Comparison of ENCODE assay signal across 30 cellular contexts in genomic region chr2:200873561-200873960, GRCh38.
"Had no signal": no experiment of that assay in that cellular context is flagged by ENCODE, and none has a peak within 500 bp of the region (broad histone marks: within the 10 kb centered on the region; RNA-seq: fewer than 3 reads in every experiment).

No MANE protein-coding gene starts in this region.

- H3K27ac ChIP-seq: brain microvascular endothelial cell, coronary artery, dorsolateral prefrontal cortex, esophagus muscularis mucosa, foreskin keratinocyte, gastrocnemius medialis, heart left ventricle had no signal

- H3K4me1 ChIP-seq: esophagus muscularis mucosa, foreskin keratinocyte, gastrocnemius medialis had no signal

- H3K4me3 ChIP-seq: coronary artery, dorsolateral prefrontal cortex, esophagus muscularis mucosa, gastrocnemius medialis, heart left ventricle had no signal

- ATAC-seq: activated CD8-positive, alpha-beta T cell treated with anti-CD3 and anti-CD28 coated beads for 36 hours; activated naive CD8-positive, alpha-beta T cell treated with anti-CD3 and anti-CD28 coated beads, Interleukin-2, amount 50 U/mL, for 24 hours; activated T-cell treated with anti-CD3 and anti-CD28 coated beads, Interleukin-2, amount 50 U/mL, for 4 hours; activated T-helper 17 cell treated with anti-CD3 and anti-CD28 coated beads, Interleukin-2, amount 50 U/mL, for 72 hours; foreskin keratinocyte; gastrocnemius medialis; heart left ventricle; T-helper 17 cell had no signal

- H3K9me3 ChIP-seq: esophagus muscularis mucosa, gastrocnemius medialis, heart left ventricle had no signal

- DNase-seq: activated CD4-positive, alpha-beta T cell treated with anti-CD3 and anti-CD28 coated beads for 1 hour; activated CD4-positive, alpha-beta T cell treated with anti-CD3 and anti-CD28 coated beads for 4 hours; activated CD4-positive, alpha-beta T cell treated with anti-CD3 and anti-CD28 coated beads, Interleukin-2, amount 50 U/mL, for 1 hour; activated CD4-positive, alpha-beta T cell treated with anti-CD3 and anti-CD28 coated beads, Interleukin-2, amount 50 U/mL, for 48 hours; activated CD4-positive, CD25-positive, alpha-beta regulatory T cell; activated CD8-positive, alpha-beta memory T cell treated with anti-CD3 and anti-CD28 coated beads for 24 hours; activated CD8-positive, alpha-beta T cell treated with anti-CD3 and anti-CD28 coated beads for 36 hours; activated effector memory CD4-positive, alpha-beta T cell treated with Interleukin-2 at 50 U/mL for 16 hours; activated gamma-delta T cell treated with Interleukin-2 at 50 U/mL for 16 hours; activated naive CD4-positive, alpha-beta T cell treated with Interleukin-2 at 50 U/mL for 16 hours; activated naive CD8-positive, alpha-beta T cell treated with anti-CD3 and anti-CD28 coated beads for 36 hours; activated naive CD8-positive, alpha-beta T cell treated with anti-CD3 and anti-CD28 coated beads, Interleukin-2, amount 50 U/mL, for 24 hours; activated T-cell treated with anti-CD3 and anti-CD28 coated beads, Interleukin-2, amount 50 U/mL, for 4 hours; amniotic stem cell; anterior cingulate cortex; brain microvascular endothelial cell; dorsolateral prefrontal cortex; effector memory CD4-positive, alpha-beta T cell; endodermal cell; erythroblast; foreskin keratinocyte; gastrocnemius medialis; glutamatergic neuron; heart left ventricle; T-helper 1 cell; T-helper 17 cell; T1000 had no signal

- H3K27me3 ChIP-seq: brain microvascular endothelial cell, dorsolateral prefrontal cortex, esophagus muscularis mucosa, foreskin keratinocyte, gastrocnemius medialis, heart left ventricle had no signal
